In genomic region chr16:361872-362701, GRCh38 we compare ENCODE assay signal across 8 cellular contexts. TPM values are rescaled to one million over a fixed set of nuclear protein-coding genes. Genes with fewer than 3 reads are reported as not detected.
DNase-seq lines count a peak whose midpoint lies in the region; ATAC-seq and TF ChIP-seq lines count a peak whose summit lies in the region.

No MANE protein-coding gene starts in this region.

- H3K27me3 Mint-ChIP-seq in activated T-helper 17 cell treated with anti-CD3 and anti-CD28 coated beads, Interleukin-2, amount 50 U/mL, for 72 hours: no peaks in the 10 kb centered on the region

- H3K4me3 Mint-ChIP-seq in activated T-helper 17 cell treated with anti-CD3 and anti-CD28 coated beads, Interleukin-2, amount 50 U/mL, for 72 hours: peak overlapping the region; percentile 42

- H4K20me1 ChIP-seq in KMS-11 (ENCODE audit: insufficient read depth): no peaks in the 10 kb centered on the region

- H2AFZ ChIP-seq in KMS-11 (ENCODE audit: low read depth): peak overlapping the region; percentile 89; the same call in 1 of the 2 replicates

- no peaks in the 10 kb centered on the region for H3K9me3 Mint-ChIP-seq in activated T-helper 17 cell treated with anti-CD3 and anti-CD28 coated beads, Interleukin-2, amount 50 U/mL, for 72 hours

- ATAC-seq in activated T-helper 17 cell treated with anti-CD3 and anti-CD28 coated beads, Interleukin-2, amount 50 U/mL, for 72 hours (replicated peaks): peak; percentile 94
- ATAC-seq in HG02571 (IDR thresholded peaks at IDR 0.05; ENCODE audit: unreplicated experiment): no peak

- H3K27ac ChIP-seq in KMS-11 (no peak overlapping the region), tibial artery (no peak overlapping the region)

- H3K36me3 Mint-ChIP-seq in activated T-helper 17 cell treated with anti-CD3 and anti-CD28 coated beads, Interleukin-2, amount 50 U/mL, for 72 hours (ENCODE audit: low read depth): peaks cover 7% of the 10 kb centered on the region

- H3K4me2 ChIP-seq in KMS-11: peak overlapping the region; percentile 51; the same call in 1 of the 2 replicates

- H3K27me3 ChIP-seq in KMS-11 (ENCODE audit: insufficient read depth, low read depth) (peaks cover 15% of the 10 kb centered on the region; the same call in 1 of the 2 replicates), tibial artery (peaks cover 0 to 33% of the 10 kb centered on the region in 2 donors)

- H3K36me3 ChIP-seq in KMS-11 (ENCODE audit: insufficient read depth): no peaks in the 10 kb centered on the region
- peaks cover 7 to 11% (median 7%) of the 10 kb centered on the region in 3 donors for H3K36me3 ChIP-seq in tibial artery

- TF ChIP-seq CTCF in GM12872 (IDR thresholded peaks at IDR 0.05; ENCODE audit: insufficient read depth, low read depth, low read length) (peak; percentile 94), KMS-11 (conservative IDR thresholded peaks at IDR 0.05; ENCODE audit: low read depth, low read length) (peak; percentile 78), fibroblast of the aortic adventitia (IDR thresholded peaks at IDR 0.05; ENCODE audit: insufficient read depth, low read length) (peak; percentile 80), tibial artery (IDR thresholded peaks at IDR 0.05) (peak; percentile 65 to 66)

- no peak overlapping the region for H3K9ac ChIP-seq in KMS-11

- H3K4me3 ChIP-seq in KMS-11 (IDR thresholded peaks at IDR 0.05; ENCODE audit: insufficient read depth, low read depth, low read length) (no peak overlapping the region), fibroblast of the aortic adventitia (ENCODE audit: low read depth, low read length) (no peak overlapping the region), tibial artery (no peak overlapping the region)

- intact Hi-C loops in tibial artery (cut with DNase I; ENCODE audit: low total_unique reads): no loop called here

- H3K4me1 Mint-ChIP-seq in activated T-helper 17 cell treated with anti-CD3 and anti-CD28 coated beads, Interleukin-2, amount 50 U/mL, for 72 hours: no peaks in the 10 kb centered on the region

- H3K4me1 ChIP-seq in KMS-11 (ENCODE audit: low read depth, poor library complexity, severe bottlenecking) (peaks cover 8% of the 10 kb centered on the region), tibial artery (peaks cover 0 to 8% (median 4%) of the 10 kb centered on the region in 4 donors)

- H3K79me2 ChIP-seq in KMS-11 (ENCODE audit: insufficient read depth, low read depth): no peaks in the 10 kb centered on the region

- no peaks in the 10 kb centered on the region for H3K9me3 ChIP-seq in tibial artery

- no peak overlapping the region for H3K27ac Mint-ChIP-seq in activated T-helper 17 cell treated with anti-CD3 and anti-CD28 coated beads, Interleukin-2, amount 50 U/mL, for 72 hours

- DNase-seq in RKO (ENCODE audit: low spot score) (peak; percentile 83), fibroblast of the aortic adventitia (ENCODE audit: low read depth) (peak; percentile 65), nucleus accumbens (lab: John Stamatoyannopoulos, UW) (peak in 33 of 56 donors; percentile 7 to 70 (median 37)), tibial artery (no peak)

RNA-seq across cellular contexts. Expression of gene MRPL28, which starts 8.3 kb away (rescaled TPM):
- 10 to 100 TPM; 63.4 to 86.2 TPM for total RNA-seq in activated T-helper 17 cell treated with anti-CD3 and anti-CD28 coated beads, Interleukin-2, amount 50 U/mL, for 72 hours
- total RNA-seq in fibroblast of the aortic adventitia (ENCODE audit: low replicate concordance): 49.3 and 83.6 TPM in 2 replicates

RNA-seq across cellular contexts. Expression of gene AXIN1, which starts 9.6 kb away (rescaled TPM):
- total RNA-seq in activated T-helper 17 cell treated with anti-CD3 and anti-CD28 coated beads, Interleukin-2, amount 50 U/mL, for 72 hours: 10 to 100 TPM; 16.2 to 18.4 TPM
- total RNA-seq in fibroblast of the aortic adventitia (ENCODE audit: low replicate concordance): 13.4 and 26.4 TPM in 2 replicates

RNA-seq across cellular contexts. Expression of gene PGAP6, which starts 19.7 kb away (rescaled TPM):
- total RNA-seq in activated T-helper 17 cell treated with anti-CD3 and anti-CD28 coated beads, Interleukin-2, amount 50 U/mL, for 72 hours: 10 to 100 TPM; 25.6 to 26.1 TPM
- total RNA-seq in fibroblast of the aortic adventitia (ENCODE audit: low replicate concordance): 25.2 and 51.2 TPM in 2 replicates

RNA-seq across cellular contexts. Expression of gene NME4, which starts 34.9 kb away (rescaled TPM):
- 10 to 100 TPM; 21.8 to 41.9 TPM for total RNA-seq in activated T-helper 17 cell treated with anti-CD3 and anti-CD28 coated beads, Interleukin-2, amount 50 U/mL, for 72 hours
- 35.8 and 75.8 TPM in 2 replicates for total RNA-seq in fibroblast of the aortic adventitia (ENCODE audit: low replicate concordance)

RNA-seq across cellular contexts. Expression of gene DECR2, which starts 39.6 kb away (rescaled TPM):
- total RNA-seq in activated T-helper 17 cell treated with anti-CD3 and anti-CD28 coated beads, Interleukin-2, amount 50 U/mL, for 72 hours: 10 to 100 TPM; 12.0 to 12.7 TPM
- 6.1 and 8.1 TPM in 2 replicates for total RNA-seq in fibroblast of the aortic adventitia (ENCODE audit: low replicate concordance)

Comparison
In these comparisons a context has a peak if more than half of its experiments do, and no peak if none do; other contexts are left out.
1. DNase-seq: peak in RKO (single experiment), fibroblast of the aortic adventitia (single experiment) and nucleus accumbens (33 of 56); none in tibial artery (0 of 2).
2. Peak in every context shown above with its lines, with median percentiles within 50 percentile points of each other: CTCF ChIP-seq.